20 cellular contexts compared by ENCODE assay signal in genomic region chr1:3541465-3541864, GRCh38.
DNase-seq lines count a peak whose midpoint lies in the region; ATAC-seq and TF ChIP-seq lines count a peak whose summit lies in the region.
"Had no signal": no experiment of that assay in that cellular context is flagged by ENCODE, and none has a peak within 500 bp of the region (broad histone marks: within the 10 kb centered on the region; RNA-seq: fewer than 3 reads in every experiment).

No MANE protein-coding gene starts in this region.

- ATAC-seq in left ventricle myocardium superior = no peak
- ATAC-seq: PC-3 had no signal

- no peak overlapping the region for H3K4me2 ChIP-seq in neuronal stem cell (ENCODE audit: insufficient read depth, low read length, poor library complexity, severe bottlenecking)
- H3K4me2 ChIP-seq: KMS-11, SK-N-SH had no signal

- H3K4ac ChIP-seq in neuronal stem cell (ENCODE audit: low read length) = no peak overlapping the region

- peak overlapping the region; percentile 3 for H3K14ac ChIP-seq in neuronal stem cell (ENCODE audit: low read length)

- no peaks in the 10 kb centered on the region for H3K36me3 ChIP-seq in right atrium auricular region
- no peaks in the 10 kb centered on the region for H3K36me3 ChIP-seq in ascending aorta
- no peaks in the 10 kb centered on the region for H3K36me3 ChIP-seq in neuronal stem cell (replicated peaks in 1 of 2; ENCODE audit: control insufficient read depth in 2 of 2, insufficient read depth in 2 of 2, low read length in 2 of 2)
- H3K36me3 ChIP-seq in uterus = no peaks in the 10 kb centered on the region

- DNase-seq in right atrium auricular region (ENCODE audit: low spot score) = no peak
- DNase-seq in left ventricle myocardium superior = no peak
- no peak for DNase-seq in ascending aorta (ENCODE audit: low spot score in 2 of 2)
- DNase-seq in neuronal stem cell (ENCODE audit: low spot score) = no peak
- DNase-seq in uterus = no peak
- DNase-seq in NOMO-1 treated with DMSO at 0.1 percent for 48 hours (lab: John Stamatoyannopoulos, UW; ENCODE audit: unreplicated experiment) = no peak
- no peak for DNase-seq in activated T-helper 2 cell treated with anti-CD3 and anti-CD28 coated beads, Interferon-gamma antibody, Interleukin-2, Interleukin-4, amounts not matched to agents 10 μg/mL and 5 μg/mL and 100 μg/mL, durations not matched to agents 14 hours and 24 hours and 36 hours (ENCODE audit: low spot score)
- DNase-seq in ACHN = no peak
- DNase-seq: DMS53, GDM1, MV-4-11, NCI-H1694, NCI-H2081, NCI-H446, NCI-H526, PC-3, RPMI8226, SIG-M5, SK-N-SH had no signal

- TF ChIP-seq POLR2A in uterus (IDR thresholded peaks at IDR 0.05) = no peak

- H3K18ac ChIP-seq in neuronal stem cell (ENCODE audit: low read length) = peak overlapping the region; percentile 57

- H3K9me3 ChIP-seq in right atrium auricular region (no peaks in the 10 kb centered on the region), ascending aorta (no peaks in the 10 kb centered on the region), neuronal stem cell (replicated peaks in 1 of 2; ENCODE audit: control insufficient read depth in 2 of 2, insufficient read depth in 1 of 2, low read depth in 1 of 2, low read length in 2 of 2) (no peaks in the 10 kb centered on the region), uterus (no peaks in the 10 kb centered on the region)
- H3K9me3 ChIP-seq: SK-N-SH had no signal

- no peaks in the 10 kb centered on the region for H3K4me1 Mint-ChIP-seq in activated T-helper 2 cell treated with anti-CD3 and anti-CD28 coated beads, Interferon-gamma antibody, Interleukin-2, Interleukin-4, amounts not matched to agents 10 μg/mL and 5 μg/mL and 100 μg/mL, durations not matched to agents 14 hours and 24 hours and 36 hours (ENCODE audit: low read depth)

- no peak overlapping the region for H2BK5ac ChIP-seq in neuronal stem cell (ENCODE audit: low read length)

- intact Hi-C loops in left ventricle myocardium superior (cut with micrococcal nuclease) = no loop called here
- intact Hi-C loops in ascending aorta (cut with DNase I) = loop anchor here (10.0 kb wide), 1 partner anchor 227 kb away; no protein-coding TSS in a partner anchor
- intact Hi-C loops in uterus (cut with DNase I; ENCODE audit: low total_unique reads) = no loop called here
- intact Hi-C loops in activated T-helper 2 cell treated with anti-CD3 and anti-CD28 coated beads, Interferon-gamma antibody, Interleukin-2, Interleukin-4, amounts not matched to agents 10 μg/mL and 5 μg/mL and 100 μg/mL, durations not matched to agents 14 hours and 24 hours and 36 hours (cut with micrococcal nuclease) = no loop called here

- H3K27ac Mint-ChIP-seq in activated T-helper 2 cell treated with anti-CD3 and anti-CD28 coated beads, Interferon-gamma antibody, Interleukin-2, Interleukin-4, amounts not matched to agents 10 μg/mL and 5 μg/mL and 100 μg/mL, durations not matched to agents 14 hours and 24 hours and 36 hours = no peak overlapping the region

- H3K79me1 ChIP-seq in neuronal stem cell (ENCODE audit: low read depth, low read length) = peaks cover 14% of the 10 kb centered on the region

- H2BK120ac ChIP-seq in neuronal stem cell (ENCODE audit: low read depth, low read length) = no peak overlapping the region

- no peak overlapping the region for H2BK15ac ChIP-seq in neuronal stem cell (ENCODE audit: low read length)

- H3K4me1 ChIP-seq in right atrium auricular region = peaks cover 0 to 57% of the 10 kb centered on the region in 2 donors
- H3K4me1 ChIP-seq in ascending aorta = peaks cover 36 to 55% of the 10 kb centered on the region in 2 donors
- H3K4me1 ChIP-seq in neuronal stem cell (ENCODE audit: control insufficient read depth in 2 of 2, insufficient read depth in 1 of 2, low read depth in 1 of 2, low read length in 2 of 2) = peaks cover 18 to 33% of the 10 kb centered on the region in 2 donors
- peaks cover 0 to 6% of the 10 kb centered on the region in 2 donors for H3K4me1 ChIP-seq in uterus

- H2AFZ ChIP-seq in neuronal stem cell (ENCODE audit: low read length) = no peak overlapping the region

- H3K27ac ChIP-seq in right atrium auricular region (peak overlapping the region; percentile 53 to 55), ascending aorta (peak overlapping the region; percentile 97 to 98), neuronal stem cell (replicated peaks; ENCODE audit: low read length) (no peak overlapping the region), uterus (peak overlapping the region; percentile 7 to 15)
- H3K27ac ChIP-seq: KMS-11 had no signal

- H4K8ac ChIP-seq in neuronal stem cell (ENCODE audit: low read depth, low read length) = no peak overlapping the region

- H2BK12ac ChIP-seq in neuronal stem cell (ENCODE audit: low read length) = no peak overlapping the region

- no peaks in the 10 kb centered on the region for H3K36me3 Mint-ChIP-seq in activated T-helper 2 cell treated with anti-CD3 and anti-CD28 coated beads, Interferon-gamma antibody, Interleukin-2, Interleukin-4, amounts not matched to agents 10 μg/mL and 5 μg/mL and 100 μg/mL, durations not matched to agents 14 hours and 24 hours and 36 hours (ENCODE audit: low read depth)

- no peak overlapping the region for H3K4me3 Mint-ChIP-seq in activated T-helper 2 cell treated with anti-CD3 and anti-CD28 coated beads, Interferon-gamma antibody, Interleukin-2, Interleukin-4, amounts not matched to agents 10 μg/mL and 5 μg/mL and 100 μg/mL, durations not matched to agents 14 hours and 24 hours and 36 hours (ENCODE audit: low read depth)

- no peaks in the 10 kb centered on the region for H3K27me3 ChIP-seq in right atrium auricular region
- H3K27me3 ChIP-seq in ascending aorta = no peaks in the 10 kb centered on the region
- H3K27me3 ChIP-seq in neuronal stem cell (ENCODE audit: control insufficient read depth in 3 of 3, insufficient read depth in 3 of 3, low read depth in 1 of 3, low read length in 3 of 3) = no peaks in the 10 kb centered on the region
- no peaks in the 10 kb centered on the region for H3K27me3 ChIP-seq in uterus

- no peaks in the 10 kb centered on the region for H3K9me3 Mint-ChIP-seq in activated T-helper 2 cell treated with anti-CD3 and anti-CD28 coated beads, Interferon-gamma antibody, Interleukin-2, Interleukin-4, amounts not matched to agents 10 μg/mL and 5 μg/mL and 100 μg/mL, durations not matched to agents 14 hours and 24 hours and 36 hours

- peak overlapping the region; percentile 85 for H3K23ac ChIP-seq in neuronal stem cell (ENCODE audit: low read depth, low read length, poor library complexity)

- TF ChIP-seq CTCF in right atrium auricular region (IDR thresholded peaks at IDR 0.05) = no peak
- TF ChIP-seq CTCF in ascending aorta (IDR thresholded peaks at IDR 0.05) = no peak
- no peak for TF ChIP-seq CTCF in uterus (IDR thresholded peaks at IDR 0.05)

- H2AK5ac ChIP-seq in neuronal stem cell (ENCODE audit: low read depth, low read length) = no peak overlapping the region

- no peaks in the 10 kb centered on the region for H3K27me3 Mint-ChIP-seq in activated T-helper 2 cell treated with anti-CD3 and anti-CD28 coated beads, Interferon-gamma antibody, Interleukin-2, Interleukin-4, amounts not matched to agents 10 μg/mL and 5 μg/mL and 100 μg/mL, durations not matched to agents 14 hours and 24 hours and 36 hours (ENCODE audit: low read depth)

- no peak overlapping the region for H3K4me3 ChIP-seq in right atrium auricular region
- no peak overlapping the region for H3K4me3 ChIP-seq in ascending aorta
- H3K4me3 ChIP-seq in neuronal stem cell (ENCODE audit: low read length in 2 of 2) = no peak overlapping the region
- no peak overlapping the region for H3K4me3 ChIP-seq in uterus

- H4K91ac ChIP-seq in neuronal stem cell (ENCODE audit: low read depth, low read length, poor library complexity) = no peak overlapping the region

- in situ Hi-C loops in ACHN (cut with HindIII; ENCODE audit: low pct_ligation_motif_present, low pct_unique_long_range_greater_than_20kb, low sequenced_read_pairs) = loop anchor here (25.0 kb wide), 1 partner anchor 96 kb away; the partner anchor contains the start of gene TPRG1L

- no CpG with 5 or more reads among the region's 16 CpGs for WGBS in neuronal stem cell (ENCODE audit: extremely low coverage in 2 of 2, insufficient read length in 2 of 2, insufficient replicate concordance in 1 of 2), 2 donors

- no peak overlapping the region for H3K9ac ChIP-seq in neuronal stem cell (ENCODE audit: low read depth, low read length, poor library complexity)
- H3K9ac ChIP-seq: KMS-11, SK-N-SH had no signal
